Comparison of ENCODE assay signal across 9 cellular contexts in the genomic region with DNA sequence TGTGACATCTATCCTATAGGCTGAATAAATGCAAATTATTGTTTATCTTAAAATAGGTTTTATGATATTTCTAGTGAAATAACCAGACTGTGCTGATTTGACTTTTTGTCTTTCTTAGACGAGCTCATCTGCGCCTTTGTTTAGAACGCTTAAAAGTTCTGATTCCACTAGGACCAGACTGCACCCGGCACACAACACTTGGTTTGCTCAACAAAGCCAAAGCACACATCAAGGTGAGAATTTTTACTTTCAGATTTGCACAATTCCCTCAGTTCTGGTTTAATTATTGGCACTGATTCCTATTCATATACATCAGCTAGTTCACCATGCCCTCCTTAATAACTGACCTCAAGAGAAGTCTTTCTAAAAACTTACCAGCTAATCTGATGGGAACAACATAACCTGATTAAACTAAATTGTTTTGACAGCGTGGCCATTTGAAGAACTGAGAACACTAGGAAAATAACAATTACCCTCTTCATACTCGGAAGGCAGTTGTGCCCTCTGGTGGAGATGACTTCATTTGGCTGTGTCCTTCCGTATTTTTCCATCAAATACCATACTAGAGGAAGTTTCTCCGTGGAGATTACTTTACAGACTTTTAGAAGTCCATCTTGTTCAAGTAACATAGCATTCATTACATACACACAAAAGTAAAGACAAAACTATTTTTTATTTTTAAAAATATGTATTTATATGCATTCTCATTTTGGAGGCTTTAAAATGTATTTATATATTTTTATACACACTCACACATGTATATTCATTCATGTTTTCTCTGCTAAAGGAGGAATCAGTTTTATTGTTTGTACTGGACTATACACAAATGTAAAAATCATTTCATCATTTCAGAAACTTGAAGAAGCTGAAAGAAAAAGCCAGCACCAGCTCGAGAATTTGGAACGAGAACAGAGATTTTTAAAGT. TPM values are rescaled to one million over a fixed set of nuclear protein-coding genes. Genes with fewer than 3 reads are reported as not detected.
DNase-seq lines count a peak whose midpoint lies in the region; ATAC-seq and TF ChIP-seq lines count a peak whose summit lies in the region.
"Had no signal": no experiment of that assay in that cellular context is flagged by ENCODE, and none has a peak within 500 bp of the region (broad histone marks: within the 10 kb centered on the region; RNA-seq: fewer than 3 reads in every experiment).

No MANE protein-coding gene starts in this region.

- no peak overlapping the region for H3K4me3 Mint-ChIP-seq in CD8-positive, alpha-beta memory T cell
- H3K4me3 Mint-ChIP-seq in GM23338: no peak overlapping the region
- no peak overlapping the region for H3K4me3 Mint-ChIP-seq in activated CD4-positive, alpha-beta T cell treated with anti-CD3 and anti-CD28 coated beads, Interleukin-2, amount 10 ng/mL, durations not matched to agents 24 days and 14 days
- H3K4me3 Mint-ChIP-seq: T-helper 1 cell treated with Interleukin-12 subunit alpha and Interleukin-12 subunit beta and Interleukin-4 antibody, amounts not matched to agents 30 μg/mL and 1 μg/mL, for 36 hours had no signal

- peak in 4 of 5 donors; percentile 21 to 57 (median 36) for DNase-seq in CD8-positive, alpha-beta memory T cell
- DNase-seq in GM23338 (ENCODE audit: low spot score): peak; percentile 79
- DNase-seq in NCI-H226: peak; percentile 14
- peak; percentile 81 for DNase-seq in activated CD4-positive, alpha-beta T cell treated with anti-CD3 and anti-CD28 coated beads, Interleukin-2, amount 10 ng/mL, durations not matched to agents 24 days and 14 days
- no peak for DNase-seq in epithelial cell of proximal tubule (ENCODE audit: low read depth)
- peak in 1 of 3 donors; percentile 83 for DNase-seq in mucosa of descending colon
- peak in 1 of 2 donors; percentile 53 for DNase-seq in upper lobe of left lung
- no peak for DNase-seq in NCI-H187 (lab: John Stamatoyannopoulos, UW)

- no peaks in the 10 kb centered on the region; the same call in 1 of the 2 replicates for H4K20me1 ChIP-seq in GM23338 (replicated peaks; ENCODE audit: insufficient read depth)

- H3K9me3 Mint-ChIP-seq in CD8-positive, alpha-beta memory T cell: no peaks in the 10 kb centered on the region
- no peaks in the 10 kb centered on the region for H3K9me3 Mint-ChIP-seq in GM23338
- no peaks in the 10 kb centered on the region for H3K9me3 Mint-ChIP-seq in activated CD4-positive, alpha-beta T cell treated with anti-CD3 and anti-CD28 coated beads, Interleukin-2, amount 10 ng/mL, durations not matched to agents 24 days and 14 days
- H3K9me3 Mint-ChIP-seq: T-helper 1 cell treated with Interleukin-12 subunit alpha and Interleukin-12 subunit beta and Interleukin-4 antibody, amounts not matched to agents 30 μg/mL and 1 μg/mL, for 36 hours had no signal

- intact Hi-C loops in activated CD4-positive, alpha-beta T cell treated with anti-CD3 and anti-CD28 coated beads, Interleukin-2, amount 10 ng/mL, durations not matched to agents 24 days and 14 days (cut with micrococcal nuclease): loop anchor here (1.0 to 5.0 kb wide), 4 partner anchors 37 to 142 kb away; no protein-coding TSS in a partner anchor
- intact Hi-C loops in mucosa of descending colon (cut with DNase I, micrococcal nuclease): loop anchor here in 1 of 2 donors (5.0 kb wide), 1 partner anchor 142 kb away; no protein-coding TSS in a partner anchor

- no peaks in the 10 kb centered on the region for H3F3A ChIP-seq in GM23338 (replicated peaks; ENCODE audit: low read depth)

- peaks cover 13% of the 10 kb centered on the region for H3K4me1 ChIP-seq in CD8-positive, alpha-beta memory T cell (ENCODE audit: insufficient read depth, low read length)
- H3K4me1 ChIP-seq in GM23338 (ENCODE audit: insufficient read depth) (no peaks in the 10 kb centered on the region), mucosa of descending colon (ENCODE audit: low read depth) (peaks cover 4% of the 10 kb centered on the region), upper lobe of left lung (peaks cover 0 to 11% (median 8%) of the 10 kb centered on the region in 4 donors)

- H3K4me3 ChIP-seq in CD8-positive, alpha-beta memory T cell (ENCODE audit: low read length): no peak overlapping the region
- no peak overlapping the region for H3K4me3 ChIP-seq in GM23338
- no peak overlapping the region for H3K4me3 ChIP-seq in epithelial cell of proximal tubule (ENCODE audit: low read depth, low read length)
- H3K4me3 ChIP-seq in mucosa of descending colon: no peak overlapping the region
- H3K4me3 ChIP-seq in upper lobe of left lung: peak overlapping the region in 1 of 4 donors; percentile 27

- TF ChIP-seq POLR2A in upper lobe of left lung (IDR thresholded peaks at IDR 0.05): no peak

- peaks cover 0 to 33% (median 5%) of the 10 kb centered on the region in 3 donors for H3K36me3 Mint-ChIP-seq in CD8-positive, alpha-beta memory T cell
- peaks cover 3% of the 10 kb centered on the region; the same call in 2 of the 3 replicates for H3K36me3 Mint-ChIP-seq in GM23338 (ENCODE audit: low read depth)
- peaks cover 26% of the 10 kb centered on the region for H3K36me3 Mint-ChIP-seq in activated CD4-positive, alpha-beta T cell treated with anti-CD3 and anti-CD28 coated beads, Interleukin-2, amount 10 ng/mL, durations not matched to agents 24 days and 14 days (ENCODE audit: low read depth)

- no peaks in the 10 kb centered on the region for H3K27me3 Mint-ChIP-seq in CD8-positive, alpha-beta memory T cell
- H3K27me3 Mint-ChIP-seq in GM23338 (ENCODE audit: insufficient read depth, low read depth, poor library complexity): peaks cover 1% of the 10 kb centered on the region
- H3K27me3 Mint-ChIP-seq in activated CD4-positive, alpha-beta T cell treated with anti-CD3 and anti-CD28 coated beads, Interleukin-2, amount 10 ng/mL, durations not matched to agents 24 days and 14 days: peaks cover 13% of the 10 kb centered on the region

- ATAC-seq in GM23338 (peak; percentile 62), mucosa of descending colon (peak; percentile 86), upper lobe of left lung (ENCODE audit: low FRiP score in 2 of 2) (peak in 1 of 2 donors; percentile 84)

- H3K27me3 ChIP-seq in CD8-positive, alpha-beta memory T cell (ENCODE audit: insufficient read depth, low read length, poor library complexity, severe bottlenecking): no peaks in the 10 kb centered on the region
- no peaks in the 10 kb centered on the region for H3K27me3 ChIP-seq in GM23338 (ENCODE audit: insufficient read depth)
- H3K27me3 ChIP-seq in upper lobe of left lung: no peaks in the 10 kb centered on the region

- no peak overlapping the region for H3K27ac ChIP-seq in CD8-positive, alpha-beta memory T cell (ENCODE audit: low read depth, low read length)
- no peak overlapping the region for H3K27ac ChIP-seq in GM23338 (ENCODE audit: low read depth)
- H3K27ac ChIP-seq in upper lobe of left lung: no peak overlapping the region

- H3K27ac Mint-ChIP-seq in CD8-positive, alpha-beta memory T cell: no peak overlapping the region
- H3K27ac Mint-ChIP-seq in GM23338: no peak overlapping the region
- no peak overlapping the region for H3K27ac Mint-ChIP-seq in activated CD4-positive, alpha-beta T cell treated with anti-CD3 and anti-CD28 coated beads, Interleukin-2, amount 10 ng/mL, durations not matched to agents 24 days and 14 days
- H3K27ac Mint-ChIP-seq: T-helper 1 cell treated with Interleukin-12 subunit alpha and Interleukin-12 subunit beta and Interleukin-4 antibody, amounts not matched to agents 30 μg/mL and 1 μg/mL, for 36 hours had no signal

- TF ChIP-seq CTCF in GM23338 (conservative IDR thresholded peaks at IDR 0.05; ENCODE audit: low read depth in 2 of 2) (peak; percentile 72 to 88), epithelial cell of proximal tubule (conservative IDR thresholded peaks at IDR 0.05; ENCODE audit: low read depth, low read length) (peak; percentile 85), mucosa of descending colon (IDR thresholded peaks at IDR 0.05) (peak; percentile 29), upper lobe of left lung (IDR thresholded peaks at IDR 0.05) (peak; percentile 58 to 84 (median 80))

- peaks cover 4% of the 10 kb centered on the region for H3K36me3 ChIP-seq in CD8-positive, alpha-beta memory T cell (ENCODE audit: insufficient read depth, low read length)
- H3K36me3 ChIP-seq in GM23338 (ENCODE audit: insufficient read depth): no peaks in the 10 kb centered on the region
- no peaks in the 10 kb centered on the region for H3K36me3 ChIP-seq in mucosa of descending colon (ENCODE audit: low read depth)
- H3K36me3 ChIP-seq in upper lobe of left lung: peaks cover 0 to 17% (median 0%) of the 10 kb centered on the region in 4 donors

- H3K4me1 Mint-ChIP-seq in CD8-positive, alpha-beta memory T cell: peaks cover 22 to 31% (median 28%) of the 10 kb centered on the region in 3 donors
- peaks cover 4% of the 10 kb centered on the region; the same call in 2 of the 3 replicates for H3K4me1 Mint-ChIP-seq in GM23338
- H3K4me1 Mint-ChIP-seq in activated CD4-positive, alpha-beta T cell treated with anti-CD3 and anti-CD28 coated beads, Interleukin-2, amount 10 ng/mL, durations not matched to agents 24 days and 14 days: peaks cover 11% of the 10 kb centered on the region

- TF ChIP-seq EP300 in upper lobe of left lung (IDR thresholded peaks at IDR 0.05): no peak

- H2AFZ ChIP-seq in GM23338: no peak overlapping the region

- H3K9me3 ChIP-seq in CD8-positive, alpha-beta memory T cell (ENCODE audit: low read length): no peaks in the 10 kb centered on the region
- H3K9me3 ChIP-seq in mucosa of descending colon: no peaks in the 10 kb centered on the region
- H3K9me3 ChIP-seq in upper lobe of left lung: no peaks in the 10 kb centered on the region

- POLR2A ChIA-PET in CD8-positive, alpha-beta memory T cell (lab: Charles Lee): interaction anchor here (0.5 kb wide), 1 partner anchor 81 kb away, joined by 3 read pairs; no protein-coding TSS in a partner anchor

- H3K4me2 ChIP-seq in GM23338: no peak overlapping the region

- 42 to 47% methylated on average over 10 of the region's 10 CpGs for WGBS in upper lobe of left lung, 2 donors

- no peaks in the 10 kb centered on the region for H3K9me2 ChIP-seq in GM23338 (ENCODE audit: insufficient read depth)

- CTCF ChIA-PET in CD8-positive, alpha-beta memory T cell (lab: Charles Lee): interaction anchor here (0.8 to 6.4 kb wide), 16 partner anchors 9 to 395 kb away, joined by 3 to 60 read pairs (median 4); a partner anchor contains a TSS

- no peaks in the 10 kb centered on the region for H3K79me2 ChIP-seq in GM23338 (replicated peaks; ENCODE audit: insufficient read depth)

RNA-seq across cellular contexts. Expression of a gene that starts 25.4 kb away (rescaled TPM):
- 10 to 100 TPM; 54.9 to 60.1 TPM for total RNA-seq in CD8-positive, alpha-beta memory T cell
- polyA plus RNA-seq in CD8-positive, alpha-beta memory T cell: 17.7 TPM
- 28.4 and 29.9 TPM in 2 replicates for total RNA-seq in GM23338 (2014; rRNA removed; shearing (Covaris generic))
- polyA plus RNA-seq in GM23338 (2016; fragmentation: Nextera tagmentation; extraction: Ambion mirVana): 41.9 and 45.1 TPM in 2 replicates
- 46.2 TPM in 2 replicates for total RNA-seq in activated CD4-positive, alpha-beta T cell treated with anti-CD3 and anti-CD28 coated beads, Interleukin-2, amount 10 ng/mL, durations not matched to agents 24 days and 14 days
- total RNA-seq in epithelial cell of proximal tubule (4.1 and 5.9 TPM in 2 replicates), mucosa of descending colon (10 to 100 TPM; 19.3 to 30.1 (median 24.8) TPM), upper lobe of left lung (10 to 100 TPM; 13.5 to 28.2 (median 22.9) TPM)

Comparison
In these comparisons a context has a peak if more than half of its experiments do, and no peak if none do; other contexts are left out.
1. DNase-seq: peak in CD8-positive, alpha-beta memory T cell (4 of 5), GM23338 (single experiment), NCI-H226 (single experiment) and activated CD4-positive, alpha-beta T cell treated with anti-CD3 and anti-CD28 coated beads, Interleukin-2, amount 10 ng/mL, durations not matched to agents 24 days and 14 days (single experiment); none in epithelial cell of proximal tubule (single experiment) and NCI-H187 (0 of 2).
2. CTCF ChIP-seq: peak in every context shown above with its lines; median percentile 85 in epithelial cell of proximal tubule; 80 in GM23338; 80 in upper lobe of left lung; 29 in mucosa of descending colon.